ENCODE assay signal across 11 cellular contexts in genomic region chr6:51398064-51398740, GRCh38.
DNase-seq lines count a peak whose midpoint lies in the region; ATAC-seq, FAIRE-seq and TF ChIP-seq lines count a peak whose summit lies in the region.
"Had no signal": no experiment of that assay in that cellular context is flagged by ENCODE, and none has a peak within 500 bp of the region (broad histone marks: within the 10 kb centered on the region; RNA-seq: fewer than 3 reads in every experiment).

No MANE protein-coding gene starts in this region.

- no peak overlapping the region for H2AFZ ChIP-seq in astrocyte (ENCODE audit: low read depth, low read length)
- H2AFZ ChIP-seq in OCI-LY7 (ENCODE audit: low read length), result no peak overlapping the region
- H2AFZ ChIP-seq: parathyroid adenoma had no signal

- H3K9me3 Mint-ChIP-seq in astrocyte (ENCODE audit: unreplicated experiment), result no peaks in the 10 kb centered on the region

- peak; percentile 79 for FAIRE-seq in H54 (lab: Jason Lieb, UNC)
- no peak for FAIRE-seq in astrocyte (lab: Jason Lieb, UNC)

- H3K9me3 ChIP-seq in astrocyte (ENCODE audit: insufficient read depth, low read depth, low read length) (no peaks in the 10 kb centered on the region), OCI-LY7 (ENCODE audit: low read length) (no peaks in the 10 kb centered on the region)

- peak; percentile 28 for DNase-seq in H54 (ENCODE audit: insufficient read length, low spot score)
- peak; percentile 96 for DNase-seq in NCI-H1105 (lab: John Stamatoyannopoulos, UW)
- DNase-seq in astrocyte (ENCODE audit: low read depth), result peak; percentile 9
- DNase-seq in NCI-H2196 treated with DMSO at 0.1 percent for 48 hours (lab: John Stamatoyannopoulos, UW; ENCODE audit: unreplicated experiment), result no peak
- DNase-seq in OCI-LY7 (ENCODE audit: low spot score), result no peak
- DNase-seq in middle frontal gyrus (ENCODE audit: extremely low spot score, low spot score), result no peak
- DNase-seq in NCI-H2081 treated with DMSO at 0.1 percent for 48 hours (lab: John Stamatoyannopoulos, UW), result no peak
- DNase-seq: activated CD4-positive, alpha-beta T cell treated with anti-CD3 and anti-CD28 coated beads, Interleukin-2, amount 50 U/mL, for 4 hours; NCI-H526 treated with DMSO at 0.1 percent for 48 hours had no signal

- H3K36me3 Mint-ChIP-seq in astrocyte (ENCODE audit: low read depth, unreplicated experiment), result no peaks in the 10 kb centered on the region

- H3K4me1 ChIP-seq in astrocyte (ENCODE audit: insufficient read depth, low read length) (no peaks in the 10 kb centered on the region), OCI-LY7 (ENCODE audit: insufficient read depth, low read length, poor library complexity, severe bottlenecking) (no peaks in the 10 kb centered on the region)
- H3K4me1 ChIP-seq: parathyroid adenoma had no signal

- H3K27me3 Mint-ChIP-seq in astrocyte (ENCODE audit: low read depth, unreplicated experiment), result peaks cover 7% of the 10 kb centered on the region

- TF ChIP-seq POLR2A in H54 (IDR thresholded peaks at IDR 0.05; ENCODE audit: low read depth, low read length), result no peak

- no peaks in the 10 kb centered on the region for H3K79me2 ChIP-seq in astrocyte (ENCODE audit: insufficient read depth, low read length)
- H3K79me2 ChIP-seq in OCI-LY7 (ENCODE audit: insufficient read depth, low read depth, low read length), result no peaks in the 10 kb centered on the region
- H3K79me2 ChIP-seq: parathyroid adenoma had no signal

- no peak overlapping the region for H3K4me3 Mint-ChIP-seq in astrocyte (ENCODE audit: unreplicated experiment)

- TF ChIP-seq CTCF in astrocyte (IDR thresholded peaks at IDR 0.05; ENCODE audit: insufficient read depth, low read depth, low read length), result no peak
- no peak for TF ChIP-seq CTCF in OCI-LY7 (conservative IDR thresholded peaks at IDR 0.05; ENCODE audit: low read length)

- H3K27ac ChIP-seq in astrocyte (ENCODE audit: low read depth, low read length) (no peak overlapping the region), OCI-LY7 (ENCODE audit: low read depth, low read length, poor library complexity, severe bottlenecking) (no peak overlapping the region)
- H3K27ac ChIP-seq: parathyroid adenoma had no signal

- H3K27me3 ChIP-seq in astrocyte (ENCODE audit: insufficient read depth, low read length), result no peaks in the 10 kb centered on the region

- H4K20me1 ChIP-seq in astrocyte (ENCODE audit: insufficient read depth, low read length) (no peaks in the 10 kb centered on the region), OCI-LY7 (ENCODE audit: insufficient read depth, low read length) (no peaks in the 10 kb centered on the region)

- H3K36me3 ChIP-seq in astrocyte (ENCODE audit: insufficient read depth, low read length) (no peaks in the 10 kb centered on the region), OCI-LY7 (ENCODE audit: insufficient read depth, low read length) (no peaks in the 10 kb centered on the region)

- no peak overlapping the region for H3K9ac ChIP-seq in astrocyte (ENCODE audit: low read length)
- H3K9ac ChIP-seq: parathyroid adenoma had no signal

- H3K27ac Mint-ChIP-seq in astrocyte (ENCODE audit: unreplicated experiment), result no peak overlapping the region

- H3K4me1 Mint-ChIP-seq in astrocyte (ENCODE audit: low read depth, unreplicated experiment), result peaks cover 2% of the 10 kb centered on the region

- H3K4me2 ChIP-seq in astrocyte (ENCODE audit: low read length) (no peak overlapping the region), OCI-LY7 (ENCODE audit: low read length) (no peak overlapping the region)

- H3K4me3 ChIP-seq in astrocyte (ENCODE audit: insufficient read depth, low read depth, low read length) (no peak overlapping the region), OCI-LY7 (ENCODE audit: low read depth, low read length, poor library complexity, severe bottlenecking) (no peak overlapping the region)

- no peaks in the 10 kb centered on the region for H3K9me2 ChIP-seq in OCI-LY7 (ENCODE audit: insufficient read depth, low read length)

- CTCF ChIA-PET in OCI-LY7 (lab: Charles Lee; ENCODE audit: unreplicated experiment), result no interaction called here

- POLR2A ChIA-PET in OCI-LY7 (lab: Charles Lee), result interaction anchor here (0.7 kb wide), 1 partner anchor 159 kb away, joined by 3 read pairs; no protein-coding TSS in a partner anchor

- ATAC-seq in GM18498 (IDR thresholded peaks at IDR 0.05; ENCODE audit: unreplicated experiment), result peak; percentile 75

- no TSS peak for BruUV-seq in OCI-LY7 (replicated peaks; lab: Mats Ljungman, UMichigan)

- intact Hi-C loops in OCI-LY7 (cut with micrococcal nuclease; ENCODE audit: unreplicated experiment), result no loop called here

Comparison
In these comparisons a context has a peak if more than half of its experiments do, and no peak if none do; other contexts are left out.
1. DNase-seq: peak in H54 (single experiment), NCI-H1105 (single experiment) and astrocyte (single experiment); none in NCI-H2196 treated with DMSO at 0.1 percent for 48 hours (single experiment), OCI-LY7 (single experiment), middle frontal gyrus (single experiment) and NCI-H2081 treated with DMSO at 0.1 percent for 48 hours (single experiment).